ENCODE assay signal across 1 cellular context in the genomic region with DNA sequence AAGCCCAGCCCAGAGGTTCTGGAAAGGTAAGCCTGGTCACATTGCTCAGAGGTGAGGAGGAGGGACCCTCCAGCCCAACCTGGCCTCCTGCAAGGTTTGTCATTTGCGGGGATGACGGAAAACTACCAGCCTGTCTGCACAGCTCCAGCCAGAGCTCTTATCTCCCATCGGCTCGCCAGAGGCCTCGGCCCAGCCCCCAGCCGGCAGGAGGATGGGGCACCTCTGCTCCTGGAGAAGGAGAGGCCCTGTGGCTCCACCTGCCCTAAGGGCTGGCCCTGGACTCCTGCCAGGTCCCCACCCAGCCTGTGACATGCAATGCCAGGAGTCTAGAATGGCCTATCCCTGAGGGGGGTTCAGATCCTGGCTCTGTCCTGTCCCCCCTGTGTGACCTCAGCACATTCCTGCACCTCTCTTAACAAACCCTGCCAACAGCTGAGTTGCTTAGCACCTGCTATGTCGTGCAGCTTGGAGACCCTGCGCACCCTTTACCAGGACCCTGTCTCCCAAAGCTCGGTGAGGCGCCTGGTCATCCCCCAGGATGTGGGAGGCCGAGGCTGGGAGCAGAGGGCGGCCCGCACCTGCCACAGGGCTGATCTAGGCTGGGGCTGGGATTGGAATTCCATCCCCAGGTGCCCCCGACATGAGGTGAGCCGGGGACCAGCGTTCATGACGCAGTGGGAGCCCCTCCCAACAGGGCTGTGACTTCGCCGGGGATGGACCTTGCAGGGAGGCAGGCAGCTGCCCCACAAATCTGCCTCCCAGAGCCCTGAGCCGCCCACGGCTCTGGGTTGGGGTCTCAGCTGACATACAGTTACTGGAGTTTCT.
A peak's percentile ranks its signal among the peaks of the same experiment; 100 is the strongest.
TF ChIP-seq lines count a peak whose summit lies in the region.

No MANE protein-coding gene starts in this region.

TF ChIP-seq in HEK293, 187 proteins besides CTCF, POLR2A, EP300 and RAD21 (continued from another document):
- TF ChIP-seq, protein P1, sequence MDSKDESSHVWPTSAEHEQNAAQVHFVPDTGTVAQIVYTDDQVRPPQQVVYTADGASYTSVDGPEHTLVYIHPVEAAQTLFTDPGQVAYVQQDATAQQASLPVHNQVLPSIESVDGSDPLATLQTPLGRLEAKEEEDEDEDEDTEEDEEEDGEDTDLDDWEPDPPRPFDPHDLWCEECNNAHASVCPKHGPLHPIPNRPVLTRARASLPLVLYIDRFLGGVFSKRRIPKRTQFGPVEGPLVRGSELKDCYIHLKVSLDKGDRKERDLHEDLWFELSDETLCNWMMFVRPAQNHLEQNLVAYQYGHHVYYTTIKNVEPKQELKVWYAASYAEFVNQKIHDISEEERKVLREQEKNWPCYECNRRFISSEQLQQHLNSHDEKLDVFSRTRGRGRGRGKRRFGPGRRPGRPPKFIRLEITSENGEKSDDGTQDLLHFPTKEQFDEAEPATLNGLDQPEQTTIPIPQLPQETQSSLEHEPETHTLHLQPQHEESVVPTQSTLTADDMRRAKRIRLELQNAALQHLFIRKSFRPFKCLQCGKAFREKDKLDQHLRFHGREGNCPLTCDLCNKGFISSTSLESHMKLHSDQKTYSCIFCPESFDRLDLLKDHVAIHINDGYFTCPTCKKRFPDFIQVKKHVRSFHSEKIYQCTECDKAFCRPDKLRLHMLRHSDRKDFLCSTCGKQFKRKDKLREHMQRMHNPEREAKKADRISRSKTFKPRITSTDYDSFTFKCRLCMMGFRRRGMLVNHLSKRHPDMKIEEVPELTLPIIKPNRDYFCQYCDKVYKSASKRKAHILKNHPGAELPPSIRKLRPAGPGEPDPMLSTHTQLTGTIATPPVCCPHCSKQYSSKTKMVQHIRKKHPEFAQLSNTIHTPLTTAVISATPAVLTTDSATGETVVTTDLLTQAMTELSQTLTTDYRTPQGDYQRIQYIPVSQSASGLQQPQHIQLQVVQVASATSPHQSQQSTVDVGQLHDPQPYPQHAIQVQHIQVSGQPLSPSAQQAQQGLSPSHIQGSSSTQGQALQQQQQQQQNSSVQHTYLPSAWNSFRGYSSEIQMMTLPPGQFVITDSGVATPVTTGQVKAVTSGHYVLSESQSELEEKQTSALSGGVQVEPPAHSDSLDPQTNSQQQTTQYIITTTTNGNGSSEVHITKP (tag by site-specific recombination; IDR thresholded peaks at IDR 0.05), result peak; percentile 56; the same call in 1 of the 2 replicates
- TF ChIP-seq ZNF114 (tag by site-specific recombination; IDR thresholded peaks at IDR 0.05) (no peak), GLIS2 (tag by site-specific recombination; IDR thresholded peaks at IDR 0.05) (peak; percentile 8; the same call in 1 of the 2 replicates), PATZ1 (tag by site-specific recombination; IDR thresholded peaks at IDR 0.05) (peak; percentile 41; the same call in 1 of the 2 replicates), ZNF211 (tag by site-specific recombination; IDR thresholded peaks at IDR 0.05; ENCODE audit: low read depth) (no peak), GLIS1 (tag by site-specific recombination; IDR thresholded peaks at IDR 0.05) (peak; percentile 46; the same call in 1 of the 2 replicates), ZBTB20 (tag by site-specific recombination; IDR thresholded peaks at IDR 0.05) (no peak), ZNF280D (tag by site-specific recombination; IDR thresholded peaks at IDR 0.05) (no peak), GLI4 (tag by site-specific recombination; IDR thresholded peaks at IDR 0.05) (no peak), MZF1 (tag by site-specific recombination; IDR thresholded peaks at IDR 0.05; ENCODE audit: borderline replicate concordance) (no peak), KLF1 (tag by site-specific recombination; IDR thresholded peaks at IDR 0.05) (peak; percentile 39; the same call in 1 of the 2 replicates), ZSCAN23 (tag by site-specific recombination; IDR thresholded peaks at IDR 0.05) (no peak), ZNF19 (tag by site-specific recombination; IDR thresholded peaks at IDR 0.05; ENCODE audit: low read depth) (no peak), OSR2 (tag by site-specific recombination; IDR thresholded peaks at IDR 0.05) (peak; percentile 78), ZNF837 (tag by site-specific recombination; IDR thresholded peaks at IDR 0.05) (no peak), REPIN1 (tag by site-specific recombination; IDR thresholded peaks at IDR 0.05; ENCODE audit: low read depth) (no peak), TRIM28 (IDR thresholded peaks at IDR 0.05; ENCODE audit: borderline replicate concordance, low read length) (no peak), ZNF223 (tag by site-specific recombination; IDR thresholded peaks at IDR 0.05) (no peak), ZIC2 (tag by site-specific recombination; IDR thresholded peaks at IDR 0.05) (no peak), ZNF776 (tag by site-specific recombination; IDR thresholded peaks at IDR 0.05; ENCODE audit: borderline replicate concordance) (no peak), ZNF670 (tag by site-specific recombination; IDR thresholded peaks at IDR 0.05; ENCODE audit: low read depth) (no peak), ZNF140 (tag by site-specific recombination; IDR thresholded peaks at IDR 0.05) (no peak), ZNF549 (tag by site-specific recombination; IDR thresholded peaks at IDR 0.05) (no peak), SP7 (tag by site-specific recombination; IDR thresholded peaks at IDR 0.05) (no peak), IKZF3 (tag by site-specific recombination; IDR thresholded peaks at IDR 0.05) (no peak)
- TF ChIP-seq, protein P2, sequence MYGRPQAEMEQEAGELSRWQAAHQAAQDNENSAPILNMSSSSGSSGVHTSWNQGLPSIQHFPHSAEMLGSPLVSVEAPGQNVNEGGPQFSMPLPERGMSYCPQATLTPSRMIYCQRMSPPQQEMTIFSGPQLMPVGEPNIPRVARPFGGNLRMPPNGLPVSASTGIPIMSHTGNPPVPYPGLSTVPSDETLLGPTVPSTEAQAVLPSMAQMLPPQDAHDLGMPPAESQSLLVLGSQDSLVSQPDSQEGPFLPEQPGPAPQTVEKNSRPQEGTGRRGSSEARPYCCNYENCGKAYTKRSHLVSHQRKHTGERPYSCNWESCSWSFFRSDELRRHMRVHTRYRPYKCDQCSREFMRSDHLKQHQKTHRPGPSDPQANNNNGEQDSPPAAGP (tag by site-specific recombination; IDR thresholded peaks at IDR 0.05), result 0 out of 2 replicates have a peak, but pooled peaks have one; percentile 36
- TF ChIP-seq, protein P3, sequence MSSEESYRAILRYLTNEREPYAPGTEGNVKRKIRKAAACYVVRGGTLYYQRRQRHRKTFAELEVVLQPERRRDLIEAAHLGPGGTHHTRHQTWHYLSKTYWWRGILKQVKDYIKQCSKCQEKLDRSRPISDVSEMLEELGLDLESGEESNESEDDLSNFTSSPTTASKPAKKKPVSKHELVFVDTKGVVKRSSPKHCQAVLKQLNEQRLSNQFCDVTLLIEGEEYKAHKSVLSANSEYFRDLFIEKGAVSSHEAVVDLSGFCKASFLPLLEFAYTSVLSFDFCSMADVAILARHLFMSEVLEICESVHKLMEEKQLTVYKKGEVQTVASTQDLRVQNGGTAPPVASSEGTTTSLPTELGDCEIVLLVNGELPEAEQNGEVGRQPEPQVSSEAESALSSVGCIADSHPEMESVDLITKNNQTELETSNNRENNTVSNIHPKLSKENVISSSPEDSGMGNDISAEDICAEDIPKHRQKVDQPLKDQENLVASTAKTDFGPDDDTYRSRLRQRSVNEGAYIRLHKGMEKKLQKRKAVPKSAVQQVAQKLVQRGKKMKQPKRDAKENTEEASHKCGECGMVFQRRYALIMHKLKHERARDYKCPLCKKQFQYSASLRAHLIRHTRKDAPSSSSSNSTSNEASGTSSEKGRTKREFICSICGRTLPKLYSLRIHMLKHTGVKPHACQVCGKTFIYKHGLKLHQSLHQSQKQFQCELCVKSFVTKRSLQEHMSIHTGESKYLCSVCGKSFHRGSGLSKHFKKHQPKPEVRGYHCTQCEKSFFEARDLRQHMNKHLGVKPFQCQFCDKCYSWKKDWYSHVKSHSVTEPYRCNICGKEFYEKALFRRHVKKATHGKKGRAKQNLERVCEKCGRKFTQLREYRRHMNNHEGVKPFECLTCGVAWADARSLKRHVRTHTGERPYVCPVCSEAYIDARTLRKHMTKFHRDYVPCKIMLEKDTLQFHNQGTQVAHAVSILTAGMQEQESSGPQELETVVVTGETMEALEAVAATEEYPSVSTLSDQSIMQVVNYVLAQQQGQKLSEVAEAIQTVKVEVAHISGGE (tag by site-specific recombination; conservative IDR thresholded peaks at IDR 0.05; ENCODE audit: low read depth), result no peak
- TF ChIP-seq, protein P4, sequence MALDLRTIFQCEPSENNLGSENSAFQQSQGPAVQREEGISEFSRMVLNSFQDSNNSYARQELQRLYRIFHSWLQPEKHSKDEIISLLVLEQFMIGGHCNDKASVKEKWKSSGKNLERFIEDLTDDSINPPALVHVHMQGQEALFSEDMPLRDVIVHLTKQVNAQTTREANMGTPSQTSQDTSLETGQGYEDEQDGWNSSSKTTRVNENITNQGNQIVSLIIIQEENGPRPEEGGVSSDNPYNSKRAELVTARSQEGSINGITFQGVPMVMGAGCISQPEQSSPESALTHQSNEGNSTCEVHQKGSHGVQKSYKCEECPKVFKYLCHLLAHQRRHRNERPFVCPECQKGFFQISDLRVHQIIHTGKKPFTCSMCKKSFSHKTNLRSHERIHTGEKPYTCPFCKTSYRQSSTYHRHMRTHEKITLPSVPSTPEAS (tag by site-specific recombination; IDR thresholded peaks at IDR 0.05), result no peak
- TF ChIP-seq, protein P5, sequence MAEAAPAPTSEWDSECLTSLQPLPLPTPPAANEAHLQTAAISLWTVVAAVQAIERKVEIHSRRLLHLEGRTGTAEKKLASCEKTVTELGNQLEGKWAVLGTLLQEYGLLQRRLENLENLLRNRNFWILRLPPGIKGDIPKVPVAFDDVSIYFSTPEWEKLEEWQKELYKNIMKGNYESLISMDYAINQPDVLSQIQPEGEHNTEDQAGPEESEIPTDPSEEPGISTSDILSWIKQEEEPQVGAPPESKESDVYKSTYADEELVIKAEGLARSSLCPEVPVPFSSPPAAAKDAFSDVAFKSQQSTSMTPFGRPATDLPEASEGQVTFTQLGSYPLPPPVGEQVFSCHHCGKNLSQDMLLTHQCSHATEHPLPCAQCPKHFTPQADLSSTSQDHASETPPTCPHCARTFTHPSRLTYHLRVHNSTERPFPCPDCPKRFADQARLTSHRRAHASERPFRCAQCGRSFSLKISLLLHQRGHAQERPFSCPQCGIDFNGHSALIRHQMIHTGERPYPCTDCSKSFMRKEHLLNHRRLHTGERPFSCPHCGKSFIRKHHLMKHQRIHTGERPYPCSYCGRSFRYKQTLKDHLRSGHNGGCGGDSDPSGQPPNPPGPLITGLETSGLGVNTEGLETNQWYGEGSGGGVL (tag by site-specific recombination; IDR thresholded peaks at IDR 0.05), result no peak
